In genomic region chr5:132103969-132104391, GRCh38 we compare ENCODE assay signal across 10 cellular contexts. TPM values are rescaled to one million over a fixed set of nuclear protein-coding genes. Genes with fewer than 3 reads are reported as not detected.
DNase-seq lines count a peak whose midpoint lies in the region; ATAC-seq, FAIRE-seq and TF ChIP-seq lines count a peak whose summit lies in the region.
"Had no signal": no experiment of that assay in that cellular context is flagged by ENCODE, and none has a peak within 500 bp of the region (broad histone marks: within the 10 kb centered on the region; RNA-seq: fewer than 3 reads in every experiment).

No MANE protein-coding gene starts in this region.

- peaks cover 0 to 32% of the 10 kb centered on the region in 2 donors for H3K4me1 ChIP-seq in left lung
- peaks cover 0 to 3% of the 10 kb centered on the region in 2 donors for H3K4me1 ChIP-seq in kidney (ENCODE audit: control insufficient read depth in 1 of 2, insufficient read depth in 1 of 2, low read depth in 1 of 2, low read length in 2 of 2)

- H3K9me3 ChIP-seq in left lung (no peaks in the 10 kb centered on the region), kidney (ENCODE audit: control insufficient read depth in 1 of 2, low read length in 2 of 2) (no peaks in the 10 kb centered on the region)

- intact Hi-C loops in left lung (cut with DNase I) (no loop called here), kidney (cut with DNase I) (no loop called here)

- no peak overlapping the region for H3K9ac ChIP-seq in kidney (ENCODE audit: low read length in 2 of 2)

- peak; percentile 2 for ATAC-seq in GM18499 (IDR thresholded peaks at IDR 0.05; ENCODE audit: insufficient read depth, unreplicated experiment)
- peak; percentile 16 for ATAC-seq in GM21737 (IDR thresholded peaks at IDR 0.05; ENCODE audit: unreplicated experiment)
- peak; percentile 23 for ATAC-seq in left lung

- H3K4me3 ChIP-seq in left lung (no peak overlapping the region), kidney (ENCODE audit: low read length in 2 of 2) (no peak overlapping the region)

- FAIRE-seq in kidney (lab: Jason Lieb, UNC) = no peak

- DNase-seq in NCI-H69 (lab: John Stamatoyannopoulos, UW) (peak; percentile 32), left lung (no peak), GM10266 (ENCODE audit: extremely low spot score) (no peak), globus pallidus (ENCODE audit: low spot score) (no peak), kidney (no peak), glomerular visceral epithelial cell (ENCODE audit: extremely low spot score) (no peak)

- no peaks in the 10 kb centered on the region for H3K27me3 ChIP-seq in left lung

- TF ChIP-seq CTCF in left lung (IDR thresholded peaks at IDR 0.05) (no peak), GM10266 (IDR thresholded peaks at IDR 0.05; ENCODE audit: control insufficient read depth, insufficient read depth, low read depth, missing control alignments) (no peak), kidney (IDR thresholded peaks at IDR 0.05; ENCODE audit: borderline replicate concordance, extremely low read depth, insufficient read depth) (no peak)

- H3K27ac ChIP-seq in left lung = peak overlapping the region in 1 of 2 donors; percentile 68
- no peak overlapping the region for H3K27ac ChIP-seq in kidney (ENCODE audit: low read depth in 2 of 2, low read length in 2 of 2)

- H3K36me3 ChIP-seq in left lung (no peaks in the 10 kb centered on the region), kidney (ENCODE audit: control insufficient read depth in 1 of 2, insufficient read depth in 2 of 2, low read length in 2 of 2) (no peaks in the 10 kb centered on the region)

RNA-seq across cellular contexts. Expression of gene CSF2, which starts 30.4 kb away (rescaled TPM):
- total RNA-seq in left lung (1 to 10 TPM; 4.6 to 5.1 TPM), kidney (not detected)
- not detected for polyA plus RNA-seq in kidney (ENCODE audit: insufficient read depth, low read depth, low replicate concordance)
- total RNA-seq: NCI-H460 had no signal

RNA-seq across cellular contexts. Expression of gene IL3, which starts 43.5 kb away (rescaled TPM):
- total RNA-seq in left lung (not detected), kidney (not detected)
- not detected for polyA plus RNA-seq in kidney (ENCODE audit: insufficient read depth, low read depth, low replicate concordance)
- total RNA-seq: epithelial cell of proximal tubule, NCI-H460 had no signal
